ENCODE assay signal across 8 cellular contexts in the genomic region with DNA sequence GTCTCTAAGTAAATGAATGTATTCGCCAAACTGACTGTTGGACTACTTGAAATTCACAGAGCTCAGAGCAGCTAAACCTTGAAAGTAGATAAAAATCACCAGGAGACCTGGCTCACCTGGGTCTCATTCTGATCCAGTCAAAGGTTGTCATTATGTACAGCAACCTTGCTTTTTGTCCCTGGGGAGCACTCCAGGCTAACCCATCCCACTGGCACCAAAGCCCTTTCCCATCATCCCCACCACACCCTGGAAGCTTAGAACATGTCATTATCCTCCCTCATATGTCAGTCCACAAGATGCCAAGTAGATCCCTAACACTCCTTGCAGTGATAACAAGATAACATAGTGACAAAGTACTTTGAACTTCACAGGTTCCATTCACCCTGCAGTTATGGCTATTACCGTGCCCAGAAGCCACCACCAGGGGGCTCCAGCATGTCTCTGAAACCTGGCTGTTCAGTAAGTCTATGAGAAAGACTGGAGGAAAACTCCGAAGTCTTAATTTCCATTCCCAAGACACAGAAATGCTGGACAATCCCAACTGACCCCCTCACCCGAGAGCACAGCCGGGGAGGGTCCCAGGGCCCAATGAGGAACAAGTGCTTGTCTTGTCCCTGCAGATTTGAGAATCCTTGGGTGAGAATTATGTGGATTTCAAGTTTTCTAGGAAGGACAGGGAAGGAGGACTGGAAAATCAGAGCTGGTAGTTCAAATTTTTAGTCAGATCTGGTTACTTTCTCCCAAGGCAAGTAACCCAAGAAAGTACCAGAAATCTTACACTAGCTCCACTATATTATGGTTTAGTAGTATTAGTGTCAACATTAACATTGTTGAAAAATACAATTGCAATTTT. TPM values are rescaled to one million over a fixed set of nuclear protein-coding genes. Genes with fewer than 3 reads are reported as not detected.
DNase-seq lines count a peak whose midpoint lies in the region; ATAC-seq, FAIRE-seq and TF ChIP-seq lines count a peak whose summit lies in the region.

No MANE protein-coding gene starts in this region.

- H3K27me3 ChIP-seq in K562 (ENCODE audit: control insufficient read depth in 2 of 2, insufficient read depth in 2 of 2, low read length in 2 of 2): no peaks in the 10 kb centered on the region; a peak in 1 of 5 replicates

- no peaks in the 10 kb centered on the region for H3K9me3 ChIP-seq in K562 (replicated peaks; ENCODE audit: control insufficient read depth, insufficient read depth, low read depth, low read length)

- intact Hi-C loops in K562 (cut with micrococcal nuclease): loop anchor here (1.0 to 5.0 kb wide), 4 partner anchors 50 to 245 kb away; no protein-coding TSS in a partner anchor

- H3K4me1 ChIP-seq in K562 (replicated peaks in 1 of 2; ENCODE audit: control insufficient read depth in 2 of 2, insufficient read depth in 2 of 2, low read length in 2 of 2): no peaks in the 10 kb centered on the region; a peak in 1 of 5 replicates

- TF ChIP-seq EP300 in K562 (IDR thresholded peaks at IDR 0.05; ENCODE audit: low read length): no peak

- TF ChIP-seq CTCF in K562 (IDR thresholded peaks at IDR 0.05 in 2 of 3, conservative IDR thresholded peaks at IDR 0.05 in 1 of 3; ENCODE audit: insufficient read depth in 2 of 3, low read depth in 1 of 3, low read length in 3 of 3): peak; percentile 87 to 93 (median 92)

- no TSS peak for BruUV-seq in K562 (replicated peaks; lab: Mats Ljungman, UMichigan)

- no peak overlapping the region for H3K27ac ChIP-seq in K562 (ENCODE audit: extremely low read depth, low read depth, low read length)

- no peaks in the 10 kb centered on the region for H3K79me2 ChIP-seq in K562 (ENCODE audit: control insufficient read depth, insufficient read depth, low read length)

- no peak overlapping the region for H3K4me2 ChIP-seq in K562 (ENCODE audit: insufficient read depth, low read length)

- TF ChIP-seq POLR2A in K562 (conservative IDR thresholded peaks at IDR 0.05): no peak

- peak; percentile 83 to 93 for TF ChIP-seq RAD21 in K562 (CRISPR knock-in tag; conservative IDR thresholded peaks at IDR 0.05 in 1 of 2, IDR thresholded peaks at IDR 0.05 in 1 of 2)

- in situ Hi-C loops in K562 (cut with MboI): loop anchor here (5.0 kb wide), 1 partner anchor 248 kb away; no protein-coding TSS in a partner anchor

- no peaks in the 10 kb centered on the region for H3K36me3 ChIP-seq in K562 (ENCODE audit: control insufficient read depth, insufficient read depth, low read length)

- no peak overlapping the region for H3K4me3 ChIP-seq in K562

- peak; percentile 97 for ATAC-seq in K562

- POLR2A ChIA-PET in K562 (lab: Yijun Ruan, JAX): interaction anchor here (0.7 kb wide), 1 partner anchor 76 kb away, joined by 3 read pairs; no protein-coding TSS in a partner anchor

- WGBS in K562 (ENCODE audit: insufficient coverage, low coverage, missing lambda C conversion rate): 22% methylated on average over 5 of the region's 5 CpGs

- DNase-seq in AG08396 (ENCODE audit: low spot score) (peak; percentile 76), GM18507 (ENCODE audit: extremely low spot score, insufficient read length, low read depth) (peak; percentile 44), LoVo (ENCODE audit: low spot score) (peak; percentile 67), UCSD-AML1 (lab: John Stamatoyannopoulos, UW; ENCODE audit: unreplicated experiment) (peak; percentile 76), K562 (ENCODE audit: extremely low read depth in 1 of 4, low spot score in 3 of 4) (peak; percentile 64 to 83 (median 71)), iris pigment epithelial cell (ENCODE audit: low read depth) (peak; percentile 74), middle frontal gyrus (ENCODE audit: extremely low spot score, low spot score) (no peak)
- DNase-seq in stimulated activated CD4-positive, alpha-beta T cell treated with anti-CD3 and anti-CD28 coated beads, Interleukin-1b, Interleukin-23, amount 100 ng/mL, for 4 hours (ENCODE audit: low read depth in 2 of 2): peak; percentile 69 to 74

- H3K9me1 ChIP-seq in K562 (ENCODE audit: control insufficient read depth, insufficient read depth, low read length): no peaks in the 10 kb centered on the region

- FAIRE-seq in GM18507 (lab: Jason Lieb, UNC) (peak; percentile 67), K562 (lab: Jason Lieb, UNC) (peak; percentile 89)

- no peak overlapping the region for H3K9ac ChIP-seq in K562 (ENCODE audit: insufficient read depth in 1 of 2, low read depth in 2 of 2, low read length in 2 of 2)

- CTCF ChIA-PET in K562 (lab: Yijun Ruan, JAX; ENCODE audit: low intra/inter-chr PET ratio): interaction anchor here (0.6 to 1.9 kb wide), 7 partner anchors 51 to 483 kb away, joined by 4 to 15 read pairs (median 5); no protein-coding TSS in a partner anchor

- H4K20me1 ChIP-seq in K562 (replicated peaks; ENCODE audit: control insufficient read depth, insufficient read depth, low read length): no peaks in the 10 kb centered on the region

- peak overlapping the region; percentile 14; the same call in 1 of the 2 replicates for H2AFZ ChIP-seq in K562 (ENCODE audit: low read depth, low read length)

TF ChIP-seq in K562, 482 proteins besides CTCF, POLR2A, EP300 and RAD21 (continues in another document):
- TF ChIP-seq, protein P1, sequence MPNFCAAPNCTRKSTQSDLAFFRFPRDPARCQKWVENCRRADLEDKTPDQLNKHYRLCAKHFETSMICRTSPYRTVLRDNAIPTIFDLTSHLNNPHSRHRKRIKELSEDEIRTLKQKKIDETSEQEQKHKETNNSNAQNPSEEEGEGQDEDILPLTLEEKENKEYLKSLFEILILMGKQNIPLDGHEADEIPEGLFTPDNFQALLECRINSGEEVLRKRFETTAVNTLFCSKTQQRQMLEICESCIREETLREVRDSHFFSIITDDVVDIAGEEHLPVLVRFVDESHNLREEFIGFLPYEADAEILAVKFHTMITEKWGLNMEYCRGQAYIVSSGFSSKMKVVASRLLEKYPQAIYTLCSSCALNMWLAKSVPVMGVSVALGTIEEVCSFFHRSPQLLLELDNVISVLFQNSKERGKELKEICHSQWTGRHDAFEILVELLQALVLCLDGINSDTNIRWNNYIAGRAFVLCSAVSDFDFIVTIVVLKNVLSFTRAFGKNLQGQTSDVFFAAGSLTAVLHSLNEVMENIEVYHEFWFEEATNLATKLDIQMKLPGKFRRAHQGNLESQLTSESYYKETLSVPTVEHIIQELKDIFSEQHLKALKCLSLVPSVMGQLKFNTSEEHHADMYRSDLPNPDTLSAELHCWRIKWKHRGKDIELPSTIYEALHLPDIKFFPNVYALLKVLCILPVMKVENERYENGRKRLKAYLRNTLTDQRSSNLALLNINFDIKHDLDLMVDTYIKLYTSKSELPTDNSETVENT (CRISPR knock-in tag; IDR thresholded peaks at IDR 0.05): no peak
- 0 out of 2 replicates have a peak, but pooled peaks have one; percentile 17 for TF ChIP-seq L3MBTL2 (IDR thresholded peaks at IDR 0.05)
- no peak for TF ChIP-seq KLF6 (CRISPR knock-in tag; IDR thresholded peaks at IDR 0.05; ENCODE audit: borderline replicate concordance)
- TF ChIP-seq SRSF1 (IDR thresholded peaks at IDR 0.05; ENCODE audit: low read depth, low read length): no peak
- peak; percentile 67; the same call in 1 of the 2 replicates for TF ChIP-seq STAG1 (CRISPR knock-in tag; IDR thresholded peaks at IDR 0.05; ENCODE audit: borderline replicate concordance)
- peak; percentile 57; the same call in 1 of the 2 replicates for TF ChIP-seq CC2D1A (IDR thresholded peaks at IDR 0.05)
- TF ChIP-seq JUND (IDR thresholded peaks at IDR 0.05; ENCODE audit: borderline replicate concordance, low read depth, low read length): peak; percentile 29; the same call in 1 of the 2 replicates
- no peak for TF ChIP-seq JUND (tag; IDR thresholded peaks at IDR 0.05; ENCODE audit: borderline replicate concordance, low read depth, low read length)
- TF ChIP-seq STAT5A (IDR thresholded peaks at IDR 0.05; ENCODE audit: borderline replicate concordance, low read length): no peak
- peak; percentile 79 for TF ChIP-seq ARID2 (IDR thresholded peaks at IDR 0.05)
- TF ChIP-seq RB1 (IDR thresholded peaks at IDR 0.05; ENCODE audit: low read depth): peak; percentile 37; the same call in 1 of the 2 replicates
- TF ChIP-seq, protein P2, sequence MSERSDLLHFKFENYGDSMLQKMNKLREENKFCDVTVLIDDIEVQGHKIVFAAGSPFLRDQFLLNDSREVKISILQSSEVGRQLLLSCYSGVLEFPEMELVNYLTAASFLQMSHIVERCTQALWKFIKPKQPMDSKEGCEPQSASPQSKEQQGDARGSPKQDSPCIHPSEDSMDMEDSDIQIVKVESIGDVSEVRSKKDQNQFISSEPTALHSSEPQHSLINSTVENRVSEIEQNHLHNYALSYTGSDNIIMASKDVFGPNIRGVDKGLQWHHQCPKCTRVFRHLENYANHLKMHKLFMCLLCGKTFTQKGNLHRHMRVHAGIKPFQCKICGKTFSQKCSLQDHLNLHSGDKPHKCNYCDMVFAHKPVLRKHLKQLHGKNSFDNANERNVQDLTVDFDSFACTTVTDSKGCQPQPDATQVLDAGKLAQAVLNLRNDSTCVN (CRISPR knock-in tag; IDR thresholded peaks at IDR 0.05): 0 out of 2 replicates have a peak, but pooled peaks have one; percentile 67
- TF ChIP-seq CCNT2 (IDR thresholded peaks at IDR 0.05; ENCODE audit: borderline replicate concordance, extremely low read depth, insufficient read length, low read depth, low read length): no peak
- TF ChIP-seq SAP30 (IDR thresholded peaks at IDR 0.05; ENCODE audit: borderline replicate concordance, insufficient read depth, low read depth, low read length, poor library complexity, severe bottlenecking): no peak
- peak; percentile 42; the same call in 1 of the 2 replicates for TF ChIP-seq SOX6 (IDR thresholded peaks at IDR 0.05)

RNA-seq across cellular contexts. Expression of a gene that starts 43.0 kb away (rescaled TPM):
- 44.2 and 108 TPM in 2 replicates for total RNA-seq in K562 (2011; cell fraction: chromatin; rRNA removed; ENCODE audit: low replicate concordance)
- 19.7 and 22.7 TPM in 2 replicates for total RNA-seq in K562 (2011; cell fraction: nucleolus; rRNA removed)
- 41.9 and 49.6 TPM in 2 replicates for total RNA-seq in K562 (2011; cell fraction: nucleoplasm; rRNA removed)
- 51.7 and 53.2 TPM in 2 replicates for total RNA-seq in K562 (2014; rRNA removed)
- total RNA-seq in K562 (2014; rRNA removed; fragmentation: Illumina TruSeq; extraction: Trizol): 61.1 and 76.1 TPM in 2 replicates
- 61.8 and 63.6 TPM in 2 replicates for total RNA-seq in K562 (2015; rRNA removed; fragmentation: Illumina TruSeq; extraction: Trizol)
- 34.1 and 36.1 TPM in 2 replicates for total RNA-seq in K562 (2021)
- 27.1 and 31.4 TPM in 2 replicates for polyA plus RNA-seq in K562 (2011; rRNA removed)
- 6.1 and 10.7 TPM in 2 replicates for polyA plus RNA-seq in K562 (2011; cell fraction: cytosol; rRNA removed)
- polyA plus RNA-seq in K562 (2011; cell fraction: nucleus; rRNA removed): 23.1 and 30.6 TPM in 2 replicates
- 23.8 and 30.3 TPM in 2 replicates for polyA plus RNA-seq in K562 (2012)
- 32.2 and 34.7 TPM in 2 replicates for polyA plus RNA-seq in K562 (2014; fragmentation: Illumina TruSeq; extraction: Trizol)
- polyA plus RNA-seq in K562 (2014; fragmentation: Nextera tagmentation; extraction: Ambion mirVana): 10 to 100 TPM; 13.1 to 16.4 TPM
- polyA plus RNA-seq in K562 (2014; rRNA removed): 26.0 and 32.7 TPM in 2 replicates
- 84.5 and 90.5 TPM in 2 replicates for polyA minus RNA-seq in K562 (2011; rRNA and poly(A)+ RNA removed)
- polyA minus RNA-seq in K562 (2011; cell fraction: cytosol; rRNA and poly(A)+ RNA removed): 21.7 and 22.3 TPM in 2 replicates
- polyA minus RNA-seq in K562 (2011; cell fraction: nucleus; rRNA and poly(A)+ RNA removed): 59.5 and 83.2 TPM in 2 replicates
